24 cellular contexts compared by ENCODE assay signal in the genomic region with DNA sequence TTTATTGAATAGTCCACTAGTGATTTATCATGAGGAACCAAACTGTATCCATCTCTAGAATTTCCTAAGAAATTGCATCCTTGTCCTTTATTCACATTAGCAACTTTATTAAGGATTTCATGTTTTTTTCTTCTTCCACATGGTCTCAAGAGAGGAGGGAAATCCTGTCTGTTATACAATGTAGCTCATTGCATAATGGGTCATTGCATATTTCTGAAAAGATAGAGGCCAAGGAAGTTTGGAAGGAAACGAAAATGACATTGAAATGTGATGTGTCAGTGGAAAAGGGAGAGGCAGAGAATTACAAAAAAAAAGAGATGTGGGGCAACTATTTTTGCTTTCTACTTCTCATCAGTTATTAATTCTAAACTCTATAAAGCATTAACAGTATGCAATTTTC.
DNase-seq lines count a peak whose midpoint lies in the region; ATAC-seq, FAIRE-seq and TF ChIP-seq lines count a peak whose summit lies in the region.
"Had no signal": no experiment of that assay in that cellular context is flagged by ENCODE, and none has a peak within 500 bp of the region (broad histone marks: within the 10 kb centered on the region; RNA-seq: fewer than 3 reads in every experiment).

No MANE protein-coding gene starts in this region.

- no peaks in the 10 kb centered on the region for H3K4me1 Mint-ChIP-seq in activated naive CD8-positive, alpha-beta T cell treated with anti-CD3 and anti-CD28 coated beads, Interleukin-2, amount 50 U/mL, for 24 hours
- H3K4me1 Mint-ChIP-seq: CD8-positive, alpha-beta memory T cell had no signal

- TF ChIP-seq POLR2A in IMR-90 (IDR thresholded peaks at IDR 0.05; ENCODE audit: low read depth, low read length), result no peak
- no peak for TF ChIP-seq POLR2A in endothelial cell of umbilical vein (IDR thresholded peaks at IDR 0.05; ENCODE audit: low read depth, low read length)

- peaks cover 5 to 8% of the 10 kb centered on the region in 2 experiments; a peak in 3 of 4 replicates for H3K79me1 ChIP-seq in IMR-90 (ENCODE audit: low read depth in 1 of 2, low read length in 2 of 2)

- H2BK15ac ChIP-seq in IMR-90 (ENCODE audit: low read depth, low read length), result peak overlapping the region; percentile 55; the same call in 1 of the 3 replicates

- H3K4me3 Mint-ChIP-seq in activated naive CD8-positive, alpha-beta T cell treated with anti-CD3 and anti-CD28 coated beads, Interleukin-2, amount 50 U/mL, for 24 hours, result no peak overlapping the region
- H3K4me3 Mint-ChIP-seq: activated CD4-positive, alpha-beta memory T cell treated with anti-CD3 and anti-CD28 coated beads for 36 hours; CD8-positive, alpha-beta memory T cell; stimulated activated naive B cell treated with anti-CD40 and anti-IgM and Interleukin-4, amounts not matched to agents 10 μg/mL and 1 μg/mL and 100 μg/mL, for 72 hours had no signal

- 0 out of 2 replicates have a peak overlapping the region, but pooled peaks have one; percentile 73 for H2BK120ac ChIP-seq in IMR-90 (ENCODE audit: low read depth, low read length)

- H3K27ac ChIP-seq in IMR-90 (ENCODE audit: insufficient read depth, low read length) (peak overlapping the region; percentile 27; the same call in 1 of the 2 replicates), endothelial cell of umbilical vein (ENCODE audit: insufficient read depth, low read depth, low read length) (no peak overlapping the region), osteoblast (ENCODE audit: low read depth, low read length) (peak overlapping the region; percentile 57)
- H3K27ac ChIP-seq: dorsolateral prefrontal cortex, thoracic aorta had no signal

- H3K4me3 ChIP-seq in IMR-90 (ENCODE audit: insufficient read depth, low read depth, low read length) (no peak overlapping the region), endothelial cell of umbilical vein (replicated peaks in 1 of 3; ENCODE audit: insufficient read depth in 1 of 3, low read depth in 1 of 3, low read length in 3 of 3) (no peak overlapping the region), osteoblast (ENCODE audit: insufficient read depth, low read length) (no peak overlapping the region)
- H3K4me3 ChIP-seq: dorsolateral prefrontal cortex, thoracic aorta had no signal

- BruUV-seq in IMR-90 (replicated peaks; lab: Mats Ljungman, UMichigan), result no TSS peak
- no TSS peak for BruUV-seq in endothelial cell of umbilical vein (replicated peaks; lab: Mats Ljungman, UMichigan)

- no CpG with 5 or more reads among the region's 1 CpG for WGBS in IMR-90 (ENCODE audit: extremely low coverage in 2 of 2, insufficient read length in 1 of 2), 2 experiments

- no peak overlapping the region for H3K9ac ChIP-seq in IMR-90 (ENCODE audit: low read depth, low read length)
- no peak overlapping the region for H3K9ac ChIP-seq in endothelial cell of umbilical vein (replicated peaks; ENCODE audit: extremely low read depth, insufficient read depth, low read length)

- peak overlapping the region; percentile 65; the same call in 1 of the 2 replicates for H4K5ac ChIP-seq in IMR-90 (ENCODE audit: low read depth, low read length)

- H3K18ac ChIP-seq in IMR-90 (ENCODE audit: low read depth, low read length), result peak overlapping the region; percentile 88; the same call in 1 of the 2 replicates

- dilution Hi-C loops in IMR-90 (cut with HindIII; ENCODE audit: low sequenced_read_pairs, unreplicated experiment) (no loop called here), endothelial cell of umbilical vein (cut with MboI; ENCODE audit: extremely low pct_ligation_motif_present, low sequenced_read_pairs) (no loop called here)

- H2BK5ac ChIP-seq in IMR-90 (ENCODE audit: low read depth, low read length, poor library complexity, severe bottlenecking), result peak overlapping the region; percentile 100

- H2AFZ ChIP-seq in IMR-90 (replicated peaks; ENCODE audit: low read length, poor library complexity) (no peak overlapping the region), endothelial cell of umbilical vein (ENCODE audit: low read depth, low read length) (no peak overlapping the region), osteoblast (ENCODE audit: low read length) (no peak overlapping the region)

- no peaks in the 10 kb centered on the region for H3K36me3 ChIP-seq in IMR-90 (ENCODE audit: control insufficient read depth, insufficient read depth, low read length)
- H3K36me3 ChIP-seq in endothelial cell of umbilical vein (ENCODE audit: control insufficient read depth in 2 of 2, extremely low read depth in 1 of 2, insufficient read depth in 2 of 2, low read length in 2 of 2), result no peaks in the 10 kb centered on the region
- H3K36me3 ChIP-seq in osteoblast (ENCODE audit: insufficient read depth, low read length), result no peaks in the 10 kb centered on the region
- H3K36me3 ChIP-seq: thoracic aorta had no signal

- no peak for TF ChIP-seq RAD21 in IMR-90 (IDR thresholded peaks at IDR 0.05; ENCODE audit: low read length)

- H3K36me3 Mint-ChIP-seq in activated naive CD8-positive, alpha-beta T cell treated with anti-CD3 and anti-CD28 coated beads, Interleukin-2, amount 50 U/mL, for 24 hours (ENCODE audit: low read depth), result no peaks in the 10 kb centered on the region
- H3K36me3 Mint-ChIP-seq: activated CD4-positive, alpha-beta memory T cell treated with anti-CD3 and anti-CD28 coated beads for 36 hours; stimulated activated naive B cell treated with anti-CD40 and anti-IgM and Interleukin-4, amounts not matched to agents 10 μg/mL and 1 μg/mL and 100 μg/mL, for 72 hours had no signal

- H3K4me2 ChIP-seq in IMR-90 (ENCODE audit: low read depth, low read length) (no peak overlapping the region), endothelial cell of umbilical vein (ENCODE audit: insufficient read depth, low read length) (peak overlapping the region; percentile 52), osteoblast (ENCODE audit: insufficient read depth, low read length) (peak overlapping the region; percentile 22)

- no peaks in the 10 kb centered on the region for H3K27me3 Mint-ChIP-seq in activated naive CD8-positive, alpha-beta T cell treated with anti-CD3 and anti-CD28 coated beads, Interleukin-2, amount 50 U/mL, for 24 hours
- H3K27me3 Mint-ChIP-seq: activated CD4-positive, alpha-beta memory T cell treated with anti-CD3 and anti-CD28 coated beads for 36 hours; CD8-positive, alpha-beta memory T cell; stimulated activated naive B cell treated with anti-CD40 and anti-IgM and Interleukin-4, amounts not matched to agents 10 μg/mL and 1 μg/mL and 100 μg/mL, for 72 hours had no signal

- no peak overlapping the region for H4K91ac ChIP-seq in IMR-90 (ENCODE audit: insufficient read depth, low read depth, low read length)

- H4K8ac ChIP-seq in IMR-90 (ENCODE audit: low read depth in 2 of 2, low read length in 2 of 2), result peak overlapping the region; percentile 4 to 34; a peak in 3 of 4 replicates

- intact Hi-C loops in IMR-90 (cut with micrococcal nuclease) (loop anchor here (5.0 to 10.0 kb wide), 3 partner anchors 527 to 759 kb away; a partner anchor contains a TSS), endothelial cell of umbilical vein (cut with micrococcal nuclease) (loop anchor here (10.0 kb wide), 1 partner anchor 213 kb away; no protein-coding TSS in a partner anchor), left ventricle myocardium superior (cut with micrococcal nuclease) (no loop called here)

- no peak for TF ChIP-seq CTCF in IMR-90 (conservative IDR thresholded peaks at IDR 0.05; ENCODE audit: low read depth, low read length)
- TF ChIP-seq CTCF in endothelial cell of umbilical vein (IDR thresholded peaks at IDR 0.05; ENCODE audit: extremely low read depth in 1 of 2, insufficient read depth in 1 of 2, low read depth in 1 of 2, low read length in 2 of 2), result no peak
- TF ChIP-seq CTCF in osteoblast (IDR thresholded peaks at IDR 0.05; ENCODE audit: extremely low read depth, low read depth, low read length), result no peak

- H2BK20ac ChIP-seq in IMR-90 (ENCODE audit: low read depth, low read length), result no peak overlapping the region

- H3K79me2 ChIP-seq in endothelial cell of umbilical vein (ENCODE audit: control insufficient read depth, insufficient read depth, low read length), result no peaks in the 10 kb centered on the region
- H3K79me2 ChIP-seq in osteoblast (ENCODE audit: insufficient read depth, low read length), result no peaks in the 10 kb centered on the region

- peak; percentile 58 for DNase-seq in AG20443 (ENCODE audit: low spot score)
- DNase-seq in IMR-90, result peak; percentile 71
- DNase-seq in endothelial cell of umbilical vein (ENCODE audit: low read depth, low spot score), result peak; percentile 44
- DNase-seq in osteoblast (ENCODE audit: insufficient read length, low spot score, missing footprints), result no peak
- no peak for DNase-seq in activated naive CD8-positive, alpha-beta T cell treated with anti-CD3 and anti-CD28 coated beads, Interleukin-2, amount 50 U/mL, for 24 hours
- DNase-seq in NK-92 treated with Interleukin-12 subunit alpha and Interleukin-12 subunit beta, amount 100 ng/mL, for 24 hours (lab: John Stamatoyannopoulos, UW), result no peak
- no peak for DNase-seq in left ventricle myocardium superior
- DNase-seq: activated CD4-positive, alpha-beta memory T cell treated with anti-CD3 and anti-CD28 coated beads for 36 hours; activated CD4-positive, CD25-positive, alpha-beta regulatory T cell; activated effector memory CD4-positive, alpha-beta T cell treated with anti-CD3 and anti-CD28 coated beads, Interleukin-2, amount 50 U/mL, for 16 hours; CD8-positive, alpha-beta memory T cell; dorsolateral prefrontal cortex; kidney glomerular epithelial cell; mammary epithelial cell; NCI-H1417 treated with DMSO at 0.1 percent for 48 hours; NCI-H2171 treated with DMSO at 0.1 percent for 48 hours; NCI-H69; stimulated activated CD4-positive, alpha-beta T cell treated with anti-CD3 and anti-CD28 coated beads, Interleukin-2, amount 100 ng/mL, for 48 hours; stimulated activated naive B cell treated with anti-CD40 and anti-IgM and Interleukin-4, amounts not matched to agents 10 μg/mL and 1 μg/mL and 100 μg/mL, for 72 hours had no signal

- ATAC-seq in IMR-90 (ENCODE audit: low read depth) (no peak), HG02973 (IDR thresholded peaks at IDR 0.05; ENCODE audit: unreplicated experiment) (no peak), left ventricle myocardium superior (no peak)
- ATAC-seq in activated naive CD8-positive, alpha-beta T cell treated with anti-CD3 and anti-CD28 coated beads, Interleukin-2, amount 50 U/mL, for 24 hours, result no peak
- ATAC-seq: Right ventricle myocardium inferior; stimulated activated naive B cell treated with anti-CD40 and anti-IgM and Interleukin-4, amounts not matched to agents 10 μg/mL and 1 μg/mL and 100 μg/mL, for 72 hours had no signal

- 0 out of 2 replicates have a peak, but pooled peaks cover under 1% of the 10 kb centered on the region for H3K9me1 ChIP-seq in IMR-90 (ENCODE audit: insufficient read depth, low read length)
- no peaks in the 10 kb centered on the region for H3K9me1 ChIP-seq in endothelial cell of umbilical vein (replicated peaks; ENCODE audit: control insufficient read depth, extremely low read depth, insufficient read depth, low read length)

- H3K27ac Mint-ChIP-seq in activated naive CD8-positive, alpha-beta T cell treated with anti-CD3 and anti-CD28 coated beads, Interleukin-2, amount 50 U/mL, for 24 hours, result no peak overlapping the region
- H3K27ac Mint-ChIP-seq: activated CD4-positive, alpha-beta memory T cell treated with anti-CD3 and anti-CD28 coated beads for 36 hours; CD8-positive, alpha-beta memory T cell; stimulated activated naive B cell treated with anti-CD40 and anti-IgM and Interleukin-4, amounts not matched to agents 10 μg/mL and 1 μg/mL and 100 μg/mL, for 72 hours had no signal

- no peaks in the 10 kb centered on the region for H3K9me3 Mint-ChIP-seq in activated naive CD8-positive, alpha-beta T cell treated with anti-CD3 and anti-CD28 coated beads, Interleukin-2, amount 50 U/mL, for 24 hours
- H3K9me3 Mint-ChIP-seq: activated CD4-positive, alpha-beta memory T cell treated with anti-CD3 and anti-CD28 coated beads for 36 hours had no signal

- CTCF ChIA-PET in IMR-90 (lab: Yijun Ruan, JAX), result no interaction called here
- CTCF ChIA-PET in endothelial cell of umbilical vein (lab: Charles Lee), result no interaction called here

- no peak overlapping the region for H3K4ac ChIP-seq in IMR-90 (ENCODE audit: low read depth, low read length)

- peak overlapping the region; percentile 11; the same call in 1 of the 2 replicates for H3K56ac ChIP-seq in IMR-90 (ENCODE audit: extremely low read depth, insufficient read depth, low read length)

- no peak overlapping the region for H3K23ac ChIP-seq in IMR-90 (ENCODE audit: low read depth, low read length)

- H3K27me3 ChIP-seq in IMR-90 (ENCODE audit: control insufficient read depth, insufficient read depth, low read length) (no peaks in the 10 kb centered on the region), endothelial cell of umbilical vein (ENCODE audit: control insufficient read depth in 2 of 2, insufficient read depth in 2 of 2, low read length in 2 of 2) (no peaks in the 10 kb centered on the region), osteoblast (ENCODE audit: insufficient read depth, low read length) (no peaks in the 10 kb centered on the region)
- H3K27me3 ChIP-seq: dorsolateral prefrontal cortex had no signal

- FAIRE-seq in endothelial cell of umbilical vein (lab: Jason Lieb, UNC), result no peak
- FAIRE-seq: bronchial epithelial cell, GM12891 had no signal

- H3K9me3 ChIP-seq in IMR-90 (ENCODE audit: control insufficient read depth, insufficient read depth, low read length) (no peaks in the 10 kb centered on the region), endothelial cell of umbilical vein (replicated peaks; ENCODE audit: control insufficient read depth, insufficient read depth, low read length) (no peaks in the 10 kb centered on the region), osteoblast (ENCODE audit: low read depth, low read length) (no peaks in the 10 kb centered on the region)
- H3K9me3 ChIP-seq: thoracic aorta had no signal

- H3K4me1 ChIP-seq in IMR-90 (ENCODE audit: control insufficient read depth, insufficient read depth, low read length), result peaks cover 20% of the 10 kb centered on the region
- peaks cover 21% of the 10 kb centered on the region for H3K4me1 ChIP-seq in endothelial cell of umbilical vein (ENCODE audit: control insufficient read depth, extremely low read depth, insufficient read depth, low read length)
- peaks cover 39% of the 10 kb centered on the region for H3K4me1 ChIP-seq in osteoblast (ENCODE audit: insufficient read depth, low read length)

- in situ Hi-C loops in IMR-90 (cut with MboI; ENCODE audit: low sequenced_read_pairs), result no loop called here

- H4K20me1 ChIP-seq in IMR-90 (ENCODE audit: insufficient read depth, low read length), result no peaks in the 10 kb centered on the region
- H4K20me1 ChIP-seq in endothelial cell of umbilical vein (replicated peaks; ENCODE audit: control insufficient read depth, extremely low read depth, insufficient read depth, low read length), result no peaks in the 10 kb centered on the region
- H4K20me1 ChIP-seq in osteoblast (ENCODE audit: insufficient read depth, low read length), result no peaks in the 10 kb centered on the region

- no peak overlapping the region for H3K14ac ChIP-seq in IMR-90 (replicated peaks; ENCODE audit: low read depth, low read length)

- no peak overlapping the region for H2AK5ac ChIP-seq in IMR-90 (ENCODE audit: low read depth, low read length)

- POLR2A ChIA-PET in IMR-90 (lab: Charles Lee; ENCODE audit: unreplicated experiment) (interaction anchor here (0.7 kb wide), 1 partner anchor 320 kb away, joined by 4 read pairs; no protein-coding TSS in a partner anchor), endothelial cell of umbilical vein (lab: Charles Lee) (no interaction called here)

- H2AK9ac ChIP-seq in IMR-90 (replicated peaks; ENCODE audit: low read depth, low read length, poor library complexity), result no peak overlapping the region

Comparison
In these comparisons a context has a peak if more than half of its experiments do, and no peak if none do; other contexts are left out.
1. DNase-seq: peak in AG20443 (single experiment), IMR-90 (single experiment) and endothelial cell of umbilical vein (single experiment); none in osteoblast (single experiment), activated naive CD8-positive, alpha-beta T cell treated with anti-CD3 and anti-CD28 coated beads, Interleukin-2, amount 50 U/mL, for 24 hours (single experiment), NK-92 treated with Interleukin-12 subunit alpha and Interleukin-12 subunit beta, amount 100 ng/mL, for 24 hours (single experiment) and left ventricle myocardium superior (single experiment).